ENCODE assay signal across 20 cellular contexts in genomic region chr12:108542320-108542719, GRCh38. TPM values are rescaled to one million over a fixed set of nuclear protein-coding genes. Genes with fewer than 3 reads are reported as not detected.
"Had no signal": no experiment of that assay in that cellular context is flagged by ENCODE, and none has a peak within 500 bp of the region (broad histone marks: within the 10 kb centered on the region; RNA-seq: fewer than 3 reads in every experiment).

No MANE protein-coding gene starts in this region.

- H3K4me3 ChIP-seq: breast epithelium, esophagus squamous epithelium, heart left ventricle, prostate gland, suprapubic skin had no signal

- H3K9me3 ChIP-seq: breast epithelium, esophagus squamous epithelium, heart left ventricle, prostate gland, spleen, suprapubic skin had no signal

- H3K4me3 Mint-ChIP-seq: activated naive CD8-positive, alpha-beta T cell treated with anti-CD3 and anti-CD28 coated beads, Interleukin-2, amount 10 ng/mL, durations not matched to agents 7 days and 5 days; natural killer cell treated with Interleukin-12 subunit alpha and Interleukin-12 subunit beta and Interleukin-15 and Interleukin-18, amount 100 ng/mL, for 72 hours; type B pancreatic cell had no signal

- H3K27me3 Mint-ChIP-seq: activated naive CD8-positive, alpha-beta T cell treated with anti-CD3 and anti-CD28 coated beads, Interleukin-2, amount 10 ng/mL, durations not matched to agents 7 days and 5 days; natural killer cell treated with Interleukin-12 subunit alpha and Interleukin-12 subunit beta and Interleukin-15 and Interleukin-18, amount 100 ng/mL, for 72 hours; type B pancreatic cell had no signal

- DNase-seq: activated gamma-delta T cell; activated naive CD8-positive, alpha-beta T cell treated with anti-CD3 and anti-CD28 coated beads, Interleukin-2, amount 10 ng/mL, durations not matched to agents 7 days and 5 days; activated T-cell treated with anti-CD3 and anti-CD28 coated beads, Interleukin-2, amount 50 U/mL, for 1 hour; aorta; esophagus squamous epithelium; foreskin melanocyte; heart left ventricle; islet precursor cell; mesenchymal stem cell; occipital lobe; spleen; stimulated activated CD4-positive, alpha-beta T cell treated with anti-CD3 and anti-CD28 coated beads, Interleukin-1b, Interleukin-23, amount 100 ng/mL, for 48 hours; stimulated activated naive CD4-positive, alpha-beta T cell treated with Interleukin-2 at 50 U/mL for 16 hours had no signal

- H3K36me3 ChIP-seq: breast epithelium, prostate gland had no signal

- ATAC-seq: left lobe of liver; natural killer cell treated with Interleukin-12 subunit alpha and Interleukin-12 subunit beta and Interleukin-15 and Interleukin-18, amount 100 ng/mL, for 72 hours; sciatic nerve had no signal

- H3K9me3 Mint-ChIP-seq: activated naive CD8-positive, alpha-beta T cell treated with anti-CD3 and anti-CD28 coated beads, Interleukin-2, amount 10 ng/mL, durations not matched to agents 7 days and 5 days; natural killer cell treated with Interleukin-12 subunit alpha and Interleukin-12 subunit beta and Interleukin-15 and Interleukin-18, amount 100 ng/mL, for 72 hours; type B pancreatic cell had no signal

- H3K27ac ChIP-seq: breast epithelium, esophagus squamous epithelium, prostate gland, suprapubic skin had no signal

- H3K27me3 ChIP-seq: breast epithelium, esophagus squamous epithelium, heart left ventricle, spleen, suprapubic skin had no signal

- H3K4me1 ChIP-seq: breast epithelium, prostate gland, suprapubic skin had no signal

- H3K27ac Mint-ChIP-seq: activated naive CD8-positive, alpha-beta T cell treated with anti-CD3 and anti-CD28 coated beads, Interleukin-2, amount 10 ng/mL, durations not matched to agents 7 days and 5 days; natural killer cell treated with Interleukin-12 subunit alpha and Interleukin-12 subunit beta and Interleukin-15 and Interleukin-18, amount 100 ng/mL, for 72 hours; type B pancreatic cell had no signal

RNA-seq across cellular contexts. Expression of gene TMEM119, which starts 55.6 kb away (rescaled TPM):
- total RNA-seq: natural killer cell treated with Interleukin-12 subunit alpha and Interleukin-12 subunit beta and Interleukin-15 and Interleukin-18, amount 100 ng/mL, for 72 hours had no signal
